2 cellular contexts compared by ENCODE assay signal in genomic region chrX:120251471-120252011, GRCh38.
TF ChIP-seq lines count a peak whose summit lies in the region.

No MANE protein-coding gene starts in this region.

TF ChIP-seq in IMR-90, 13 proteins besides CTCF, POLR2A, EP300 and RAD21:
- no peak for TF ChIP-seq BHLHE40 (IDR thresholded peaks at IDR 0.05; ENCODE audit: low read depth, low read length)
- TF ChIP-seq MAFK (IDR thresholded peaks at IDR 0.05; ENCODE audit: low read depth, low read length), result no peak
- TF ChIP-seq SMC3 (IDR thresholded peaks at IDR 0.05; ENCODE audit: low read depth, low read length), result no peak
TF ChIP-seq in IMR-90: peak in this region for 0.

TF ChIP-seq in HepG2, 621 proteins besides CTCF, POLR2A, EP300 and RAD21:
- TF ChIP-seq KMT2A (CRISPR knock-in tag; IDR thresholded peaks at IDR 0.05) (peak; percentile 52), ZNF749 (CRISPR knock-in tag; IDR thresholded peaks at IDR 0.05; ENCODE audit: borderline replicate concordance) (no peak), ZNF652 (CRISPR knock-in tag; IDR thresholded peaks at IDR 0.05; ENCODE audit: borderline replicate concordance, low read depth) (no peak), ZNF263 (CRISPR knock-in tag; IDR thresholded peaks at IDR 0.05) (peak; percentile 66), TGIF2 (CRISPR knock-in tag; IDR thresholded peaks at IDR 0.05) (0 out of 2 replicates have a peak, but pooled peaks have one; percentile 34), ZNF609 (CRISPR knock-in tag; IDR thresholded peaks at IDR 0.05; ENCODE audit: borderline replicate concordance) (no peak), MYPOP (CRISPR knock-in tag; IDR thresholded peaks at IDR 0.05) (no peak), ARID4A (CRISPR knock-in tag; IDR thresholded peaks at IDR 0.05; ENCODE audit: borderline replicate concordance) (peak; percentile 15; the same call in 1 of the 2 replicates)
